ENCODE assay signal across 12 cellular contexts in genomic region chr3:105853801-105854432, GRCh38. TPM values are rescaled to one million over a fixed set of nuclear protein-coding genes. Genes with fewer than 3 reads are reported as not detected.
DNase-seq lines count a peak whose midpoint lies in the region; ATAC-seq and TF ChIP-seq lines count a peak whose summit lies in the region.
"Had no signal": no experiment of that assay in that cellular context is flagged by ENCODE, and none has a peak within 500 bp of the region (broad histone marks: within the 10 kb centered on the region; RNA-seq: fewer than 3 reads in every experiment).

No MANE protein-coding gene starts in this region.

- H3K4me3 ChIP-seq in effector memory CD4-positive, alpha-beta T cell (ENCODE audit: insufficient read depth, low read depth, low read length, poor library complexity, severe bottlenecking): no peak overlapping the region
- no peak overlapping the region for H3K4me3 ChIP-seq in thyroid gland (replicated peaks in 1 of 3)

- no peak for TF ChIP-seq POLR2A in thyroid gland (IDR thresholded peaks at IDR 0.05)

- DNase-seq in effector memory CD4-positive, alpha-beta T cell: no peak
- DNase-seq in HFFc6: no peak
- DNase-seq in thyroid gland: no peak
- DNase-seq in NK-92 treated with Interleukin-12 subunit alpha and Interleukin-12 subunit beta, amount 100 ng/mL, for 24 hours (lab: John Stamatoyannopoulos, UW): no peak
- DNase-seq: activated CD4-positive, alpha-beta T cell treated with anti-CD3 and anti-CD28 coated beads, Interleukin-2, amount 50 U/mL, for 48 hours; EL had no signal

- 89 to 98% methylated on average over 7 of the region's 7 CpGs for WGBS in thyroid gland, 2 donors

- TF ChIP-seq CTCF in HFFc6 (IDR thresholded peaks at IDR 0.05): no peak
- TF ChIP-seq CTCF in thyroid gland (IDR thresholded peaks at IDR 0.05): no peak

- ATAC-seq in GM18511 (IDR thresholded peaks at IDR 0.05; ENCODE audit: unreplicated experiment) (peak; percentile 98), GM21515 (IDR thresholded peaks at IDR 0.05; ENCODE audit: unreplicated experiment) (peak; percentile 94), HG03280 (IDR thresholded peaks at IDR 0.05; ENCODE audit: unreplicated experiment) (peak; percentile 91), esophagus mucosa (peak; percentile 59)
- ATAC-seq: HepG2 had no signal

- H3K4me1 ChIP-seq in effector memory CD4-positive, alpha-beta T cell (ENCODE audit: control insufficient read depth, insufficient read depth, low read length, poor library complexity, severe bottlenecking): peaks cover 3% of the 10 kb centered on the region
- H3K4me1 ChIP-seq in thyroid gland: no peaks in the 10 kb centered on the region

- H3K36me3 Mint-ChIP-seq in HFFc6 (ENCODE audit: low read depth): peaks cover 30% of the 10 kb centered on the region

- H3K27me3 ChIP-seq in effector memory CD4-positive, alpha-beta T cell (replicated peaks; ENCODE audit: control insufficient read depth, insufficient read depth, low read length, poor library complexity, severe bottlenecking): no peaks in the 10 kb centered on the region
- H3K27me3 ChIP-seq in thyroid gland: no peaks in the 10 kb centered on the region

- H3K27ac Mint-ChIP-seq in HFFc6: no peak overlapping the region
- H3K27ac Mint-ChIP-seq: dendritic cell treated with granulocyte-macrophage colony-stimulating factor and Interleukin-4, amounts not matched to agents 40 ng/mL and 50 ng/mL, for 4 days had no signal

- no peak overlapping the region for H3K27ac ChIP-seq in effector memory CD4-positive, alpha-beta T cell (ENCODE audit: insufficient read depth, low read length, poor library complexity, severe bottlenecking)
- no peak overlapping the region for H3K27ac ChIP-seq in thyroid gland

- intact Hi-C loops in thyroid gland (cut with DNase I): no loop called here

- H3K9me3 Mint-ChIP-seq in HFFc6: no peaks in the 10 kb centered on the region
- H3K9me3 Mint-ChIP-seq: dendritic cell treated with granulocyte-macrophage colony-stimulating factor and Interleukin-4, amounts not matched to agents 40 ng/mL and 50 ng/mL, for 4 days had no signal

- no peak overlapping the region for H3K4me3 Mint-ChIP-seq in HFFc6
- H3K4me3 Mint-ChIP-seq: dendritic cell treated with granulocyte-macrophage colony-stimulating factor and Interleukin-4, amounts not matched to agents 40 ng/mL and 50 ng/mL, for 4 days had no signal

- H3K27me3 Mint-ChIP-seq in HFFc6 (ENCODE audit: insufficient read depth): no peaks in the 10 kb centered on the region
- H3K27me3 Mint-ChIP-seq: dendritic cell treated with granulocyte-macrophage colony-stimulating factor and Interleukin-4, amounts not matched to agents 40 ng/mL and 50 ng/mL, for 4 days had no signal

- H3K9me3 ChIP-seq in effector memory CD4-positive, alpha-beta T cell (ENCODE audit: control insufficient read depth, low read length): no peaks in the 10 kb centered on the region
- no peaks in the 10 kb centered on the region for H3K9me3 ChIP-seq in thyroid gland

- peaks cover 17% of the 10 kb centered on the region for H3K36me3 ChIP-seq in effector memory CD4-positive, alpha-beta T cell (ENCODE audit: control insufficient read depth, insufficient read depth, low read length)
- peaks cover 4 to 10% of the 10 kb centered on the region in 2 donors for H3K36me3 ChIP-seq in thyroid gland

- H3K4me1 Mint-ChIP-seq in HFFc6 (ENCODE audit: low read depth): no peaks in the 10 kb centered on the region

RNA-seq across cellular contexts. Expression of gene CBLB, which starts 14.9 kb away (rescaled TPM):
- total RNA-seq in esophagus mucosa (11.0 TPM), thyroid gland (100 to 1,000 TPM in 1 of 4 donors, 10 to 100 TPM in 3; 61.8 to 119 (median 83.4) TPM)
- 10 to 100 TPM; 17.6 to 22.6 (median 20.6) TPM for total RNA-seq in HFFc6 (2021; fragmentation: NEBNext Ultra II Directional; extraction: Animal tissue kit (Norgen Biotek cat#: 25700))
